8 cellular contexts compared by ENCODE assay signal in genomic region chr1:185318431-185319151, GRCh38. TPM values are rescaled to one million over a fixed set of nuclear protein-coding genes. Genes with fewer than 3 reads are reported as not detected.
DNase-seq lines count a peak whose midpoint lies in the region; ATAC-seq, FAIRE-seq and TF ChIP-seq lines count a peak whose summit lies in the region.

No MANE protein-coding gene starts in this region.

- H3K36me3 ChIP-seq in mesenchymal stem cell (ENCODE audit: control insufficient read depth in 1 of 2, insufficient read depth in 2 of 2, low read depth in 1 of 2, low read length in 2 of 2) (no peaks in the 10 kb centered on the region), pancreas (no peaks in the 10 kb centered on the region)

- no peak overlapping the region for H4K8ac ChIP-seq in mesenchymal stem cell (ENCODE audit: low read length)

- no peak overlapping the region for H2AFZ ChIP-seq in mesenchymal stem cell (ENCODE audit: low read depth, low read length)

- DNase-seq in stimulated activated naive CD8-positive, alpha-beta T cell treated with anti-CD3 and anti-CD28 coated beads, Interleukin-15, Interleukin-2, amounts not matched to agents 100 U/mL and 50 U/mL, for 24 hours: no peak
- DNase-seq in mesenchymal stem cell: no peak
- DNase-seq in stimulated activated CD4-positive, alpha-beta T cell treated with anti-CD3 and anti-CD28 coated beads, Interleukin-4, amount 100 ng/mL, for 24 hours: no peak
- no peak for DNase-seq in omental fat pad (ENCODE audit: low spot score)
- DNase-seq in pancreas: no peak

- no peak for FAIRE-seq in pancreas (lab: Jason Lieb, UNC)

- H3K36me3 Mint-ChIP-seq in stimulated activated naive CD8-positive, alpha-beta T cell treated with anti-CD3 and anti-CD28 coated beads, Interleukin-15, Interleukin-2, amounts not matched to agents 100 ng/mL and 50 ng/mL, for 24 hours (ENCODE audit: low read depth): peaks cover 32% of the 10 kb centered on the region

- H3K4me2 ChIP-seq in mesenchymal stem cell (ENCODE audit: low read length, poor library complexity, severe bottlenecking): no peak overlapping the region

- H3K4me3 Mint-ChIP-seq in stimulated activated naive CD8-positive, alpha-beta T cell treated with anti-CD3 and anti-CD28 coated beads, Interleukin-15, Interleukin-2, amounts not matched to agents 100 ng/mL and 50 ng/mL, for 24 hours: peak overlapping the region; percentile 94

- H3K27me3 ChIP-seq in mesenchymal stem cell (ENCODE audit: control insufficient read depth in 1 of 2, insufficient read depth in 1 of 2, low read length in 2 of 2) (no peaks in the 10 kb centered on the region), pancreas (no peaks in the 10 kb centered on the region)

- H3K9me3 ChIP-seq in mesenchymal stem cell (ENCODE audit: control insufficient read depth, low read length) (no peaks in the 10 kb centered on the region), pancreas (no peaks in the 10 kb centered on the region)

- H3K27me3 Mint-ChIP-seq in stimulated activated naive CD8-positive, alpha-beta T cell treated with anti-CD3 and anti-CD28 coated beads, Interleukin-15, Interleukin-2, amounts not matched to agents 100 ng/mL and 50 ng/mL, for 24 hours: no peaks in the 10 kb centered on the region

- no peak overlapping the region for H3K18ac ChIP-seq in mesenchymal stem cell (ENCODE audit: low read depth in 1 of 2, low read length in 2 of 2)

- 67% methylated on average over 10 of the region's 10 CpGs for WGBS in mesenchymal stem cell
- 66 to 67% methylated on average over 10 of the region's 10 CpGs for WGBS in pancreas, 2 donors

- H3K4me1 ChIP-seq in mesenchymal stem cell (ENCODE audit: control insufficient read depth, insufficient read depth, low read depth, low read length) (peaks cover 3% of the 10 kb centered on the region), pancreas (peaks cover 3 to 23% (median 7%) of the 10 kb centered on the region in 3 donors)

- ATAC-seq in stimulated activated naive CD8-positive, alpha-beta T cell treated with anti-CD3 and anti-CD28 coated beads, Interleukin-15, Interleukin-2, amounts not matched to agents 100 U/mL and 50 U/mL, for 24 hours: no peak
- ATAC-seq in omental fat pad (ENCODE audit: low FRiP score): no peak
- no peak for ATAC-seq in GM19023 (IDR thresholded peaks at IDR 0.05; ENCODE audit: unreplicated experiment)
- ATAC-seq in pancreas: no peak

- intact Hi-C loops in pancreas (cut with DNase I): loop anchor here in 1 of 3 donors (10.0 kb wide), 1 partner anchor 356 kb away; no protein-coding TSS in a partner anchor

- H3K27ac Mint-ChIP-seq in stimulated activated naive CD8-positive, alpha-beta T cell treated with anti-CD3 and anti-CD28 coated beads, Interleukin-15, Interleukin-2, amounts not matched to agents 100 ng/mL and 50 ng/mL, for 24 hours: peak overlapping the region; percentile 99

- no peak overlapping the region for H4K91ac ChIP-seq in mesenchymal stem cell (ENCODE audit: low read length)

- H3K23ac ChIP-seq in mesenchymal stem cell (ENCODE audit: low read length in 2 of 2): no peak overlapping the region

- H2BK5ac ChIP-seq in mesenchymal stem cell (ENCODE audit: low read depth, low read length, poor library complexity, severe bottlenecking): no peak overlapping the region

- H3K4ac ChIP-seq in mesenchymal stem cell (ENCODE audit: low read depth in 1 of 2, low read length in 2 of 2): no peak overlapping the region

- peak overlapping the region; percentile 84 for H3K9ac ChIP-seq in mesenchymal stem cell (ENCODE audit: low read length)

- no peak overlapping the region for H2BK15ac ChIP-seq in mesenchymal stem cell (ENCODE audit: low read depth, poor library complexity, severe bottlenecking)

- H3K4me3 ChIP-seq in mesenchymal stem cell (ENCODE audit: insufficient read depth in 1 of 2, low read depth in 1 of 2, low read length in 2 of 2): peak overlapping the region in 1 of 2 experiments; percentile 97
- no peak overlapping the region for H3K4me3 ChIP-seq in pancreas

- no peak overlapping the region for H2AK5ac ChIP-seq in mesenchymal stem cell (ENCODE audit: low read length, severe bottlenecking)

- TF ChIP-seq CTCF in omental fat pad (IDR thresholded peaks at IDR 0.05) (no peak), pancreas (IDR thresholded peaks at IDR 0.05) (no peak)

- H3K27ac ChIP-seq in angular gyrus (ENCODE audit: low read depth, low read length) (peak overlapping the region; percentile 97), mesenchymal stem cell (ENCODE audit: low read length, poor library complexity, severe bottlenecking) (peak overlapping the region; percentile 67), pancreas (peak overlapping the region in 2 of 4 donors; percentile 96 to 99)

- peaks cover 4% of the 10 kb centered on the region for H3K9me3 Mint-ChIP-seq in stimulated activated naive CD8-positive, alpha-beta T cell treated with anti-CD3 and anti-CD28 coated beads, Interleukin-15, Interleukin-2, amounts not matched to agents 100 ng/mL and 50 ng/mL, for 24 hours

- H3K79me1 ChIP-seq in mesenchymal stem cell (replicated peaks; ENCODE audit: low read length, poor library complexity, severe bottlenecking): no peaks in the 10 kb centered on the region

- no peak overlapping the region for H2BK120ac ChIP-seq in mesenchymal stem cell (ENCODE audit: low read depth, low read length)

- H3K4me1 Mint-ChIP-seq in stimulated activated naive CD8-positive, alpha-beta T cell treated with anti-CD3 and anti-CD28 coated beads, Interleukin-15, Interleukin-2, amounts not matched to agents 100 ng/mL and 50 ng/mL, for 24 hours (ENCODE audit: low read depth): peaks cover 44% of the 10 kb centered on the region

- H3K14ac ChIP-seq in mesenchymal stem cell (ENCODE audit: low read length in 2 of 2): no peak overlapping the region

- no peak overlapping the region for H2BK12ac ChIP-seq in mesenchymal stem cell (ENCODE audit: low read length in 2 of 2)

RNA-seq across cellular contexts. Expression of gene IVNS1ABP, which starts 1.5 kb away (rescaled TPM):
- 17.1 TPM for polyA plus RNA-seq in mesenchymal stem cell (2013, experiment 1 of 2)
- polyA plus RNA-seq in mesenchymal stem cell (2013, experiment 2 of 2): 17.3 TPM
- total RNA-seq in omental fat pad (100 to 1,000 TPM in 2 of 4 donors, 10 to 100 TPM in 2; 68.5 to 152 (median 99.2) TPM), pancreas (10 to 100 TPM; 23.3 to 53.9 (median 35.2) TPM)
- 10 to 100 TPM; 22.9 to 53.6 TPM for polyA plus RNA-seq in pancreas
